In genomic region chr14:69079188-69079742, GRCh38 we compare ENCODE assay signal across 9 cellular contexts.
A peak's percentile ranks its signal among the peaks of the same experiment; 100 is the strongest.
DNase-seq lines count a peak whose midpoint lies in the region; TF ChIP-seq lines count a peak whose summit lies in the region.
"Had no signal": no experiment of that assay in that cellular context is flagged by ENCODE, and none has a peak within 500 bp of the region (broad histone marks: within the 10 kb centered on the region; RNA-seq: fewer than 3 reads in every experiment).

No MANE protein-coding gene starts in this region.

- no peak overlapping the region for H3K4me3 ChIP-seq in SJSA1
- H3K4me3 ChIP-seq in fibroblast of the aortic adventitia (ENCODE audit: low read depth, low read length) = no peak overlapping the region
- no peak overlapping the region for H3K4me3 ChIP-seq in neutrophil (ENCODE audit: low read depth in 1 of 2, low read length in 1 of 2)

- H3K9me3 ChIP-seq in SJSA1 (replicated peaks) (no peaks in the 10 kb centered on the region), neutrophil (no peaks in the 10 kb centered on the region)

- H3K4me1 ChIP-seq in SJSA1 (replicated peaks) (peaks cover 46% of the 10 kb centered on the region), neutrophil (ENCODE audit: control insufficient read depth in 1 of 2, insufficient read depth in 1 of 2, low read depth in 1 of 2, low read length in 1 of 2) (peaks cover 83% of the 10 kb centered on the region in 2 experiments)

- DNase-seq in Caki2 (ENCODE audit: low read depth) (peak; percentile 83), SJSA1 (ENCODE audit: low read depth in 1 of 2, low spot score in 2 of 2) (peak; percentile 57 to 93), fibroblast of the aortic adventitia (ENCODE audit: low read depth) (peak; percentile 83), GF-D8 (lab: John Stamatoyannopoulos, UW) (no peak), NCI-H446 (lab: John Stamatoyannopoulos, UW) (no peak), NCI-H1930 (lab: John Stamatoyannopoulos, UW) (no peak), HuH-7.5 (ENCODE audit: low spot score) (no peak)
- DNase-seq: NCI-H524 treated with DMSO at 0.1 percent for 48 hours had no signal

- H3K27me3 ChIP-seq in SJSA1 (replicated peaks) (no peaks in the 10 kb centered on the region), neutrophil (no peaks in the 10 kb centered on the region)

- TF ChIP-seq CTCF in fibroblast of the aortic adventitia (IDR thresholded peaks at IDR 0.05; ENCODE audit: insufficient read depth, low read length) = no peak
- no peak for TF ChIP-seq CTCF in neutrophil (IDR thresholded peaks at IDR 0.05)

- in situ Hi-C loops in Caki2 (cut with HindIII; ENCODE audit: low pct_unique_long_range_greater_than_20kb, low sequenced_read_pairs) = no loop called here

- H3K27ac ChIP-seq in SJSA1 (peak overlapping the region; percentile 99), neutrophil (peak overlapping the region; percentile 69)

- H3K36me3 ChIP-seq in SJSA1 (peaks cover 10% of the 10 kb centered on the region; the same call in 1 of the 2 replicates), neutrophil (no peaks in the 10 kb centered on the region)

Comparison
In these comparisons a context has a peak if more than half of its experiments do, and no peak if none do; other contexts are left out.
1. DNase-seq: peak in Caki2 (single experiment), SJSA1 (2 of 2) and fibroblast of the aortic adventitia (single experiment); none in GF-D8 (single experiment), NCI-H446 (0 of 2), NCI-H1930 (0 of 2) and HuH-7.5 (single experiment).